8 cellular contexts compared by ENCODE assay signal in genomic region chr18:80147418-80148315, GRCh38. TPM values are rescaled to one million over a fixed set of nuclear protein-coding genes. Genes with fewer than 3 reads are reported as not detected.
DNase-seq lines count a peak whose midpoint lies in the region; ATAC-seq and TF ChIP-seq lines count a peak whose summit lies in the region.

No MANE protein-coding gene starts in this region.

- DNase-seq in NCI-H2196 (lab: John Stamatoyannopoulos, UW; ENCODE audit: unreplicated experiment): peak; percentile 50
- peak; percentile 58 to 69 for DNase-seq in activated CD4-positive, alpha-beta T cell treated with anti-CD3 and anti-CD28 coated beads, Interleukin-2, amount 50 U/mL, for 24 hours (ENCODE audit: low read depth in 1 of 2, low spot score in 1 of 2)
- DNase-seq in dorsolateral prefrontal cortex: peak; percentile 70 to 96 (median 90)
- DNase-seq in lower lobe of right lung: peak; percentile 84
- peak; percentile 26 to 53 (median 29) for DNase-seq in stimulated activated CD4-positive, alpha-beta T cell treated with anti-CD3 and anti-CD28 coated beads, TNF-alpha, amount 100 ng/mL, for 1 hour (ENCODE audit: low read depth in 3 of 3, low spot score in 1 of 3)
- no peak for DNase-seq in HuH-7 (ENCODE audit: low spot score)

- intact Hi-C loops in dorsolateral prefrontal cortex (cut with DNase I): loop anchor here (5.0 kb wide), 2 partner anchors 40 to 115 kb away; partner anchors contain the start of genes ADNP2 (in 1 of the 2) and RBFA (in 1 of the 2)
- intact Hi-C loops in lower lobe of right lung (cut with DNase I): no loop called here

- TF ChIP-seq CTCF in dorsolateral prefrontal cortex (IDR thresholded peaks at IDR 0.05 in 54 of 56, conservative IDR thresholded peaks at IDR 0.05 in 2 of 56; ENCODE audit: low read depth in 1 of 56, partially characterized antibody in 56 of 56): peak in 3 of 56 donors; percentile 6 to 16 (median 8)
- TF ChIP-seq CTCF in lower lobe of right lung (IDR thresholded peaks at IDR 0.05): no peak

- H3K9me3 ChIP-seq in lower lobe of right lung: no peaks in the 10 kb centered on the region

- H3K4me3 ChIP-seq in dorsolateral prefrontal cortex: peak overlapping the region; percentile 48 to 87 (median 70)
- H3K4me3 ChIP-seq in lower lobe of right lung: peak overlapping the region; percentile 59

- peaks cover 18% of the 10 kb centered on the region for H3K4me1 ChIP-seq in lower lobe of right lung

- H3K27me3 ChIP-seq in dorsolateral prefrontal cortex (no peaks in the 10 kb centered on the region), lower lobe of right lung (ENCODE audit: low read depth) (no peaks in the 10 kb centered on the region)

- H3K36me3 ChIP-seq in lower lobe of right lung: peaks cover 4% of the 10 kb centered on the region

- H3K27ac ChIP-seq in dorsolateral prefrontal cortex (peak overlapping the region in 43 of 59 donors; percentile 4 to 83 (median 58)), lower lobe of right lung (peak overlapping the region; percentile 9)

- ATAC-seq in GM18511 (IDR thresholded peaks at IDR 0.05; ENCODE audit: unreplicated experiment) (peak; percentile 87), HG02938 (IDR thresholded peaks at IDR 0.05; ENCODE audit: unreplicated experiment) (peak; percentile 83), lower lobe of right lung (peak; percentile 90 to 94)

RNA-seq across cellular contexts. Expression of gene ADNP2, which starts 38.6 kb away (rescaled TPM):
- total RNA-seq in dorsolateral prefrontal cortex (10 to 100 TPM; 15.4 to 33.2 (median 20.9) TPM), lower lobe of right lung (16.5 TPM)
